In genomic region chr2:43104763-43105162, GRCh38 we compare ENCODE assay signal across 1 cellular context.
TF ChIP-seq lines count a peak whose summit lies in the region.

No MANE protein-coding gene starts in this region.

TF ChIP-seq in HepG2, 621 proteins besides CTCF, POLR2A, EP300 and RAD21 (continued from another document and continues in another):
- no peak for TF ChIP-seq CERS6 (CRISPR knock-in tag; IDR thresholded peaks at IDR 0.05)
- no peak for TF ChIP-seq ZHX2 (IDR thresholded peaks at IDR 0.05; ENCODE audit: low read depth)
- TF ChIP-seq ZHX2 (CRISPR knock-in tag; IDR thresholded peaks at IDR 0.05; ENCODE audit: borderline replicate concordance): no peak
- TF ChIP-seq TRIM24 (CRISPR knock-in tag; IDR thresholded peaks at IDR 0.05): no peak
- no peak for TF ChIP-seq ARNTL (CRISPR knock-in tag; IDR thresholded peaks at IDR 0.05)
- no peak for TF ChIP-seq ZBED4 (CRISPR knock-in tag; IDR thresholded peaks at IDR 0.05; ENCODE audit: borderline replicate concordance)
- no peak for TF ChIP-seq TSC22D2 (CRISPR knock-in tag; IDR thresholded peaks at IDR 0.05; ENCODE audit: borderline replicate concordance)
- TF ChIP-seq SRSF1 (optimal IDR thresholded peaks at IDR 0.05; ENCODE audit: low read depth, low read length): no peak
- no peak for TF ChIP-seq ZNF446 (CRISPR knock-in tag; IDR thresholded peaks at IDR 0.05)
- no peak for TF ChIP-seq SALL1 (CRISPR knock-in tag; IDR thresholded peaks at IDR 0.05)
- no peak for TF ChIP-seq ZNF331 (CRISPR knock-in tag; IDR thresholded peaks at IDR 0.05)
- TF ChIP-seq ZNF891 (CRISPR knock-in tag; IDR thresholded peaks at IDR 0.05): 0 out of 2 replicates have a peak, but pooled peaks have one; percentile 43
- TF ChIP-seq PAF1 (CRISPR knock-in tag; IDR thresholded peaks at IDR 0.05): no peak
- TF ChIP-seq, protein P1, sequence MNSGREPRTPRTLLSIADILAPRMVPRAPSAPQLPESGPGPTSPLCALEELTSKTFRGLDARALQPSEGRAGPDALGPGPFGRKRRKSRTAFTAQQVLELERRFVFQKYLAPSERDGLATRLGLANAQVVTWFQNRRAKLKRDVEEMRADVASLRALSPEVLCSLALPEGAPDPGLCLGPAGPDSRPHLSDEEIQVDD (CRISPR knock-in tag; IDR thresholded peaks at IDR 0.05; ENCODE audit: borderline replicate concordance): no peak
- no peak for TF ChIP-seq THAP11 (CRISPR knock-in tag; IDR thresholded peaks at IDR 0.05)
- no peak for TF ChIP-seq ZFP90 (CRISPR knock-in tag; IDR thresholded peaks at IDR 0.05; ENCODE audit: borderline replicate concordance)
- TF ChIP-seq, protein P2, sequence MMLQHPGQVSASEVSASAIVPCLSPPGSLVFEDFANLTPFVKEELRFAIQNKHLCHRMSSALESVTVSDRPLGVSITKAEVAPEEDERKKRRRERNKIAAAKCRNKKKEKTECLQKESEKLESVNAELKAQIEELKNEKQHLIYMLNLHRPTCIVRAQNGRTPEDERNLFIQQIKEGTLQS (CRISPR knock-in tag; IDR thresholded peaks at IDR 0.05): no peak
- 0 out of 2 replicates have a peak, but pooled peaks have one; percentile 38 for TF ChIP-seq ZNF224 (CRISPR knock-in tag; IDR thresholded peaks at IDR 0.05)
- no peak for TF ChIP-seq NFYB (CRISPR knock-in tag; IDR thresholded peaks at IDR 0.05)
- TF ChIP-seq, protein P3, sequence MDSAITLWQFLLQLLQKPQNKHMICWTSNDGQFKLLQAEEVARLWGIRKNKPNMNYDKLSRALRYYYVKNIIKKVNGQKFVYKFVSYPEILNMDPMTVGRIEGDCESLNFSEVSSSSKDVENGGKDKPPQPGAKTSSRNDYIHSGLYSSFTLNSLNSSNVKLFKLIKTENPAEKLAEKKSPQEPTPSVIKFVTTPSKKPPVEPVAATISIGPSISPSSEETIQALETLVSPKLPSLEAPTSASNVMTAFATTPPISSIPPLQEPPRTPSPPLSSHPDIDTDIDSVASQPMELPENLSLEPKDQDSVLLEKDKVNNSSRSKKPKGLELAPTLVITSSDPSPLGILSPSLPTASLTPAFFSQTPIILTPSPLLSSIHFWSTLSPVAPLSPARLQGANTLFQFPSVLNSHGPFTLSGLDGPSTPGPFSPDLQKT (CRISPR knock-in tag; IDR thresholded peaks at IDR 0.05; ENCODE audit: borderline replicate concordance): no peak
- no peak for TF ChIP-seq SATB2 (CRISPR knock-in tag; IDR thresholded peaks at IDR 0.05)
- TF ChIP-seq RFXAP (CRISPR knock-in tag; IDR thresholded peaks at IDR 0.05; ENCODE audit: borderline replicate concordance): no peak
- TF ChIP-seq ZFAT (CRISPR knock-in tag; conservative IDR thresholded peaks at IDR 0.05): no peak
- TF ChIP-seq NR3C1 (CRISPR knock-in tag; IDR thresholded peaks at IDR 0.05): no peak
- peak; percentile 21; the same call in 1 of the 2 replicates for TF ChIP-seq STAG1 (CRISPR knock-in tag; IDR thresholded peaks at IDR 0.05)
- TF ChIP-seq, protein P4, sequence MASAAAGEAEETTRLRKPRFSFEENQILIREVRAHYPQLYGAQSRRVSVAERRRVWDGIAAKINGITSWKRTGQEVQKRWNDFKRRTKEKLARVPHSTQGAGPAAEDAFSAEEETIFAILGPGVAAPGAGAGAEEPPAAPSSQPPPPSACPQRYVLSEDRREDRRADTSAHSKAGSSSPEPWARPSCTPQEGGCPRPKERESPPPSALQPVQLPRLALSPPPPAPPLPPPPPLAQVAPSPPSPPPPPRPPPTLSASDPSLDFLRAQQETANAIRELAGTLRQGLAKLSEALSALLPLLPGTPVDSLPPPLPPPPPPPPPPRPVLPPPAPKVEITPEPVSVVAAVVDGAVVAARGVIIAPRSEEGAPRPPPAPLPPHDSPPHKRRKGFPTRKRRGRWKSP (CRISPR knock-in tag; IDR thresholded peaks at IDR 0.05): no peak
- TF ChIP-seq TFE3 (CRISPR knock-in tag; IDR thresholded peaks at IDR 0.05): no peak
- TF ChIP-seq UBTF (CRISPR knock-in tag; IDR thresholded peaks at IDR 0.05): no peak
- TF ChIP-seq ZNF569 (CRISPR knock-in tag; IDR thresholded peaks at IDR 0.05; ENCODE audit: borderline replicate concordance): no peak
- no peak for TF ChIP-seq SMYD3 (CRISPR knock-in tag; IDR thresholded peaks at IDR 0.05)
- TF ChIP-seq ZNF251 (CRISPR knock-in tag; IDR thresholded peaks at IDR 0.05): no peak
- TF ChIP-seq MEIS1 (CRISPR knock-in tag; IDR thresholded peaks at IDR 0.05; ENCODE audit: borderline replicate concordance): 0 out of 2 replicates have a peak, but pooled peaks have one; percentile 21
- TF ChIP-seq SNAPC4 (CRISPR knock-in tag; IDR thresholded peaks at IDR 0.05): no peak
- TF ChIP-seq SALL2 (CRISPR knock-in tag; IDR thresholded peaks at IDR 0.05): no peak
- no peak for TF ChIP-seq XRCC5 (optimal IDR thresholded peaks at IDR 0.05; ENCODE audit: low read length)
- TF ChIP-seq ZNF792 (CRISPR knock-in tag; IDR thresholded peaks at IDR 0.05): no peak
